14 cellular contexts compared by ENCODE assay signal in the genomic region with DNA sequence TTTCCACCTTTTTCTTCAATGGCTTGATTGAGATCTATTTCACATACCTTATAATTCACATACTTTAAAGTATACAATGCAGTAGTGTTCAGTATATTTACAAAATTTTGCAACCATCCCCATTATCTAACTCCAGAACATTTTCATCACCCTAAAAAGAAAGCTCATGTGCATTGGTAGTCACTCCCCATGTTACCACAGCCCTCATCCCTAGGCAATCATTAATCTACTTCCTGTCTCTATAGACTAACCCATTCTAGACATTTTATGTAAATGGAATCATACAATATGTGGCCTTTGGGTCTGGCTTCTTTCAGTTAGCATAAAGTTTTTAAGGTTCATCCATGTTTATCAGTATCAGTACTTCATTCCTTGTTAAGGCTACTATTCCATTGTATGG.
"Had no signal": no experiment of that assay in that cellular context is flagged by ENCODE, and none has a peak within 500 bp of the region (broad histone marks: within the 10 kb centered on the region; RNA-seq: fewer than 3 reads in every experiment).

No MANE protein-coding gene starts in this region.

- DNase-seq: activated CD4-positive, alpha-beta T cell treated with anti-CD3 and anti-CD28 coated beads, Interleukin-2, amount 10 ng/mL, durations not matched to agents 24 days and 14 days; activated CD8-positive, alpha-beta T cell treated with anti-CD3 and anti-CD28 coated beads, Interleukin-2, amount 10 ng/mL, durations not matched to agents 7 days and 5 days; activated naive CD4-positive, alpha-beta T cell treated with anti-CD3 and anti-CD28 coated beads for 36 hours; activated T-cell treated with anti-CD3 and anti-CD28 coated beads, Interleukin-2, amount 50 U/mL, for 24 hours; anterior cingulate cortex; caudate nucleus; dorsolateral prefrontal cortex; foreskin fibroblast; mesenchymal stem cell; naive thymus-derived CD4-positive, alpha-beta T cell; stimulated activated CD4-positive, alpha-beta T cell treated with anti-CD3 and anti-CD28 coated beads, Interleukin-12 subunit alpha, Interleukin-12 subunit beta, amount 100 ng/mL, for 4 hours; stimulated activated CD4-positive, alpha-beta T cell treated with anti-CD3 and anti-CD28 coated beads, Interleukin-2, amount 100 ng/mL, for 24 hours; stimulated activated naive CD4-positive, alpha-beta T cell treated with Interleukin-2 at 50 U/mL for 16 hours; thyroid gland had no signal

- ATAC-seq: activated CD8-positive, alpha-beta T cell treated with anti-CD3 and anti-CD28 coated beads, Interleukin-2, amount 10 ng/mL, durations not matched to agents 7 days and 5 days; naive thymus-derived CD4-positive, alpha-beta T cell had no signal
